ENCODE assay signal across 11 cellular contexts in genomic region chr9:128901822-128902221, GRCh38. TPM values are rescaled to one million over a fixed set of nuclear protein-coding genes. Genes with fewer than 3 reads are reported as not detected.
A peak's percentile ranks its signal among the peaks of the same experiment; 100 is the strongest.
DNase-seq lines count a peak whose midpoint lies in the region; ATAC-seq and TF ChIP-seq lines count a peak whose summit lies in the region.
"Had no signal": no experiment of that assay in that cellular context is flagged by ENCODE, and none has a peak within 500 bp of the region (broad histone marks: within the 10 kb centered on the region; RNA-seq: fewer than 3 reads in every experiment).

No MANE protein-coding gene starts in this region.

- no peaks in the 10 kb centered on the region for H3K27me3 Mint-ChIP-seq in activated CD4-positive, alpha-beta memory T cell treated with anti-CD3 and anti-CD28 coated beads, Interleukin-2, amount 10 ng/mL, durations not matched to agents 7 days and 5 days

- H3K36me3 Mint-ChIP-seq in activated CD4-positive, alpha-beta memory T cell treated with anti-CD3 and anti-CD28 coated beads, Interleukin-2, amount 10 ng/mL, durations not matched to agents 7 days and 5 days (ENCODE audit: low read depth): peaks cover 35% of the 10 kb centered on the region

- DNase-seq in left ventricle myocardium inferior (no peak), Right ventricle myocardium inferior (ENCODE audit: missing footprints) (no peak), lower lobe of right lung (no peak), iPS-NIHi11 (ENCODE audit: low spot score) (no peak), NCI-H2196 treated with DMSO at 0.1 percent for 48 hours (lab: John Stamatoyannopoulos, UW; ENCODE audit: unreplicated experiment) (no peak), SIG-M5 (lab: John Stamatoyannopoulos, UW) (no peak)
- DNase-seq in activated CD4-positive, alpha-beta memory T cell treated with anti-CD3 and anti-CD28 coated beads, Interleukin-2, amount 10 ng/mL, durations not matched to agents 7 days and 5 days: no peak
- DNase-seq: cerebellar nuclear complex, occipital lobe had no signal

- H3K36me3 ChIP-seq in left ventricle myocardium inferior: peaks cover 19% of the 10 kb centered on the region
- H3K36me3 ChIP-seq in lower lobe of right lung: peaks cover 28% of the 10 kb centered on the region

- H3K27ac Mint-ChIP-seq in activated CD4-positive, alpha-beta memory T cell treated with anti-CD3 and anti-CD28 coated beads, Interleukin-2, amount 10 ng/mL, durations not matched to agents 7 days and 5 days: peak overlapping the region; percentile 96

- peak overlapping the region; percentile 71 for H3K4me3 Mint-ChIP-seq in activated CD4-positive, alpha-beta memory T cell treated with anti-CD3 and anti-CD28 coated beads, Interleukin-2, amount 10 ng/mL, durations not matched to agents 7 days and 5 days

- peak overlapping the region; percentile 82 for H3K27ac ChIP-seq in left ventricle myocardium inferior (replicated peaks)
- H3K27ac ChIP-seq in lower lobe of right lung: peak overlapping the region; percentile 75
- H3K27ac ChIP-seq: KMS-11 had no signal

- H3K27me3 ChIP-seq in left ventricle myocardium inferior (ENCODE audit: low read depth): no peaks in the 10 kb centered on the region
- H3K27me3 ChIP-seq in lower lobe of right lung (ENCODE audit: low read depth): no peaks in the 10 kb centered on the region

- peaks cover 80% of the 10 kb centered on the region for H3K4me1 ChIP-seq in left ventricle myocardium inferior
- peaks cover 56% of the 10 kb centered on the region for H3K4me1 ChIP-seq in lower lobe of right lung

- intact Hi-C loops in left ventricle myocardium inferior (cut with micrococcal nuclease) (no loop called here), Right ventricle myocardium inferior (cut with DNase I) (loop anchor here (1.0 kb wide), 1 partner anchor 9 kb away; no protein-coding TSS in a partner anchor), lower lobe of right lung (cut with DNase I) (no loop called here)

- no peak overlapping the region for H3K4me3 ChIP-seq in left ventricle myocardium inferior
- H3K4me3 ChIP-seq in lower lobe of right lung: no peak overlapping the region

- POLR2A ChIA-PET in activated CD4-positive, alpha-beta memory T cell treated with anti-CD3 and anti-CD28 coated beads, Interleukin-2, amount 10 ng/mL, durations not matched to agents 7 days and 5 days (lab: Charles Lee): interaction anchor here (0.9 to 6.3 kb wide), 8 partner anchors 9 to 178 kb away, joined by 3 to 43 read pairs (median 5); partner anchors contain the start of genes KYAT1, LRRC8A, PHYHD1 and ZDHHC12

- TF ChIP-seq CTCF in left ventricle myocardium inferior (IDR thresholded peaks at IDR 0.05; ENCODE audit: borderline replicate concordance): no peak
- no peak for TF ChIP-seq CTCF in lower lobe of right lung (IDR thresholded peaks at IDR 0.05)

- H3K9me3 ChIP-seq in left ventricle myocardium inferior (replicated peaks): no peaks in the 10 kb centered on the region
- no peaks in the 10 kb centered on the region for H3K9me3 ChIP-seq in lower lobe of right lung

- peaks cover 83% of the 10 kb centered on the region for H3K4me1 Mint-ChIP-seq in activated CD4-positive, alpha-beta memory T cell treated with anti-CD3 and anti-CD28 coated beads, Interleukin-2, amount 10 ng/mL, durations not matched to agents 7 days and 5 days

- ATAC-seq in Right ventricle myocardium inferior (no peak), lower lobe of right lung (peak in 1 of 2 donors; percentile 4), GM21786 (IDR thresholded peaks at IDR 0.05; ENCODE audit: unreplicated experiment) (no peak)

- H3K9me3 Mint-ChIP-seq in activated CD4-positive, alpha-beta memory T cell treated with anti-CD3 and anti-CD28 coated beads, Interleukin-2, amount 10 ng/mL, durations not matched to agents 7 days and 5 days: no peaks in the 10 kb centered on the region

- CTCF ChIA-PET in activated CD4-positive, alpha-beta memory T cell treated with anti-CD3 and anti-CD28 coated beads, Interleukin-2, amount 10 ng/mL, durations not matched to agents 7 days and 5 days (lab: Charles Lee): interaction anchor here (1.0 to 1.2 kb wide), 2 partner anchors 23 to 38 kb away, joined by 3 read pairs; no protein-coding TSS in a partner anchor

RNA-seq across cellular contexts. Expression of gene PHYHD1, which starts 19.0 kb away (rescaled TPM):
- 20.3 TPM for total RNA-seq in left ventricle myocardium inferior
- 30.2 TPM for total RNA-seq in Right ventricle myocardium inferior
- total RNA-seq in activated CD4-positive, alpha-beta memory T cell treated with anti-CD3 and anti-CD28 coated beads, Interleukin-2, amount 10 ng/mL, durations not matched to agents 7 days and 5 days: 1 to 10 TPM; 1.1 to 1.4 TPM
- 39.8 TPM for total RNA-seq in lower lobe of right lung

RNA-seq across cellular contexts. Expression of gene LRRC8A, which starts 19.9 kb away (rescaled TPM):
- total RNA-seq in left ventricle myocardium inferior (19.8 TPM), Right ventricle myocardium inferior (23.9 TPM), lower lobe of right lung (45.5 TPM)
- total RNA-seq in activated CD4-positive, alpha-beta memory T cell treated with anti-CD3 and anti-CD28 coated beads, Interleukin-2, amount 10 ng/mL, durations not matched to agents 7 days and 5 days: 10 to 100 TPM; 37.1 to 38.1 TPM

RNA-seq across cellular contexts. Expression of gene KYAT1, which starts 20.1 kb away (rescaled TPM):
- total RNA-seq in left ventricle myocardium inferior (12.1 TPM), Right ventricle myocardium inferior (11.9 TPM), lower lobe of right lung (7.1 TPM)
- total RNA-seq in activated CD4-positive, alpha-beta memory T cell treated with anti-CD3 and anti-CD28 coated beads, Interleukin-2, amount 10 ng/mL, durations not matched to agents 7 days and 5 days: 10 to 100 TPM; 12.7 to 14.8 TPM

RNA-seq across cellular contexts. Expression of gene DOLK, which starts 45.6 kb away (rescaled TPM):
- total RNA-seq in left ventricle myocardium inferior: 8.4 TPM
- total RNA-seq in Right ventricle myocardium inferior: 7.5 TPM
- total RNA-seq in activated CD4-positive, alpha-beta memory T cell treated with anti-CD3 and anti-CD28 coated beads, Interleukin-2, amount 10 ng/mL, durations not matched to agents 7 days and 5 days: 1 to 10 TPM; 7.0 TPM
- 14.4 TPM for total RNA-seq in lower lobe of right lung

RNA-seq across cellular contexts. Expression of gene NUP188, which starts 45.7 kb away (rescaled TPM):
- total RNA-seq in left ventricle myocardium inferior (15.9 TPM), Right ventricle myocardium inferior (16.0 TPM), lower lobe of right lung (42.4 TPM)
- 10 to 100 TPM; 65.8 to 73.6 TPM for total RNA-seq in activated CD4-positive, alpha-beta memory T cell treated with anti-CD3 and anti-CD28 coated beads, Interleukin-2, amount 10 ng/mL, durations not matched to agents 7 days and 5 days
